In genomic region chr3:66830301-66830700, GRCh38 we compare ENCODE assay signal across 29 cellular contexts.
"Had no signal": no experiment of that assay in that cellular context is flagged by ENCODE, and none has a peak within 500 bp of the region (broad histone marks: within the 10 kb centered on the region; RNA-seq: fewer than 3 reads in every experiment).

No MANE protein-coding gene starts in this region.

- FAIRE-seq: endothelial cell of umbilical vein, kidney had no signal

- ATAC-seq: foreskin keratinocyte; gastroesophageal sphincter; heart left ventricle; left lung; naive thymus-derived CD8-positive, alpha-beta T cell; right lobe of liver; stimulated activated naive CD8-positive, alpha-beta T cell treated with anti-CD3 and anti-CD28 coated beads, Interleukin-15, amount 100 ng/mL, for 72 hours had no signal

- H3K4me1 ChIP-seq: esophagus muscularis mucosa, gastroesophageal sphincter, heart left ventricle, left lung, thyroid gland, upper lobe of left lung, uterus had no signal

- DNase-seq: dermis blood vessel endothelial cell; effector memory CD4-positive, alpha-beta T cell; foreskin keratinocyte; heart left ventricle; kidney; left lung; mesendoderm; midbrain; naive thymus-derived CD8-positive, alpha-beta T cell; nephron progenitor cell; nucleus accumbens; posterior cingulate gyrus; retina; right lobe of liver; stimulated activated CD4-positive, alpha-beta T cell treated with anti-CD3 and anti-CD28 coated beads, Interleukin-12 subunit alpha, Interleukin-12 subunit beta, amount 100 ng/mL, for 4 hours; stimulated activated CD4-positive, alpha-beta T cell treated with anti-CD3 and anti-CD28 coated beads, Interleukin-1b, Interleukin-23, amount 100 ng/mL, for 48 hours; stimulated activated CD4-positive, alpha-beta T cell treated with anti-CD3 and anti-CD28 coated beads, Interleukin-4, amount 100 ng/mL, for 1 hour; stimulated activated CD8-positive, alpha-beta memory T cell treated with anti-CD3 and anti-CD28 coated beads, Interleukin-4, amount 100 ng/mL, for 48 hours; stimulated activated naive CD4-positive, alpha-beta T cell; stimulated activated naive CD8-positive, alpha-beta T cell treated with anti-CD3 and anti-CD28 coated beads, Interleukin-15, amount 100 ng/mL, for 72 hours; thyroid gland; upper lobe of left lung; uterus had no signal

- H3K9me3 ChIP-seq: esophagus muscularis mucosa, gastroesophageal sphincter, heart left ventricle, left lung, right lobe of liver, thyroid gland, upper lobe of left lung, uterus had no signal

- H3K36me3 ChIP-seq: esophagus muscularis mucosa, gastroesophageal sphincter, heart left ventricle, left lung, right lobe of liver, thyroid gland, upper lobe of left lung, uterus had no signal

- H3K27me3 ChIP-seq: esophagus muscularis mucosa, gastroesophageal sphincter, right lobe of liver, thyroid gland, upper lobe of left lung, uterus had no signal

- H3K27ac ChIP-seq: coronary artery, esophagus muscularis mucosa, foreskin keratinocyte, gastroesophageal sphincter, heart left ventricle, hepatocyte, left lung, right lobe of liver, thyroid gland, upper lobe of left lung, uterus had no signal

- H3K4me3 ChIP-seq: coronary artery, esophagus muscularis mucosa, gastroesophageal sphincter, heart left ventricle, hepatocyte, left lung, right lobe of liver, smooth muscle cell, thyroid gland, upper lobe of left lung, uterus had no signal
